ENCODE assay signal across 8 cellular contexts in the genomic region with DNA sequence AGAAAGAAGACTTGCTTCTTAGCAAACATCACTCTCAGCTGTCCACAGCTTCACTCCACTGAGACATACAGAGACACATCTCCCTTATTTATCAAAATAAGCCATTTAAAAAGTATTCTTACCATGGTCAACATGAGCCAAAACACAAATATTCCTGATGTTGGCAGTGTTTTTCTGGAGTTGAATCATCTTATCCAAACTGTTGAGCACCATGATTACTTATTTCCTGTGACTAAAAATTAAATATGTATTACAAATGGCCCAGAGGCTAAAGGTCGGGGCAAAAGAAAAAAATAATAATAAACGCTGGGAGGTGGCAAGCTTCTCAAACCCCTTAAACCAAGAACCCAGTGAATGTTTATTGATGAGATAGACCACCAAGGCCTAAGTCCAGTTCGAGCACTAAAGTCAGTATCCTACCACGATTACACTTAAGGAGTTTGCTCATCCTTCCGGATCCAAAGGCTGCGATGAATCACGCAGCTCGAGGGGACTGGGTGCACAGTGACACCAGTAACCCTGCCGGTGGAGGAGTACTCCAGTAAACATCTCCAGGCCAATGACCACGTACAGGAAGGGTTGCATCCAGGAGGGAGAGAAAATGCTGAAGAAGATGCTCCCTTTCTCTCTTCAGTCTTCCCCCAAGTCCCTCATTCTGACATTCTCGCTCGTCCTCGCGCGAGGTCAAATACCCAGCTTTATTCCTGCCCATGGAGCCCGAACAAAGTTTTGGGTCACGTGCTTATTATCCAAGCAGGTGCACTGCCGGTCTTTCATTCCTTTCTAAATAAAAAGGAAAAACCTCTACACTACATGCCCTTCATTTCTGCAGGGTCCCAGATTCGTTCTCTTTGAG. TPM values are rescaled to one million over a fixed set of nuclear protein-coding genes. Genes with fewer than 3 reads are reported as not detected.
DNase-seq lines count a peak whose midpoint lies in the region; ATAC-seq and TF ChIP-seq lines count a peak whose summit lies in the region.
"Not testable (repeated sequence)": the region's sequence is repeated elsewhere in the genome, so short reads cannot be mapped to it uniquely, and the experiment has no call there.

No MANE protein-coding gene starts in this region.

- H3K9me3 ChIP-seq in GM23248 (ENCODE audit: low read depth); stomach smooth muscle (ENCODE audit: control insufficient read depth in 2 of 2, low read length in 2 of 2): not testable (repeated sequence)

- not testable (repeated sequence) for H3K9me2 ChIP-seq in GM23248 (ENCODE audit: insufficient read depth)

- peaks cover 5 to 18% of the 10 kb centered on the region in 2 donors for H3K36me3 Mint-ChIP-seq in activated naive CD4-positive, alpha-beta T cell treated with anti-CD3 and anti-CD28 coated beads, Interleukin-2, amount 50 U/mL, for 72 hours
- H3K36me3 Mint-ChIP-seq in natural killer cell, result not testable (repeated sequence)

- POLR2A ChIA-PET in RWPE1 (lab: Yijun Ruan, JAX; ENCODE audit: low non-redundant PET), result not testable (repeated sequence)

- CTCF ChIA-PET in RWPE1 (lab: Yijun Ruan, JAX), result not testable (repeated sequence)

- WGBS in GM23248 (ENCODE audit: low coverage in 1 of 2, low lambda C conversion rate in 2 of 2, missing lambda C conversion rate in 2 of 2), 2 experiments, result 0 to 1% methylated on average over 15 to 19 of the region's 19 CpGs

- in situ Hi-C loops in GM23248 (cut with MboI), result not testable (repeated sequence)

- intact Hi-C loops in natural killer cell (cut with micrococcal nuclease), result not testable (repeated sequence)

- peak; percentile 66 for DNase-seq in ELF-1 (ENCODE audit: low read depth, low spot score)
- peak; percentile 91 for DNase-seq in GM23248
- peak; percentile 44 for DNase-seq in HS-5 (ENCODE audit: low read depth)
- DNase-seq in RWPE1 (ENCODE audit: low spot score), result peak; percentile 70
- peak; percentile 51 to 60 for DNase-seq in activated naive CD4-positive, alpha-beta T cell treated with anti-CD3 and anti-CD28 coated beads, Interleukin-2, amount 50 U/mL, for 72 hours (ENCODE audit: low spot score in 2 of 2)
- DNase-seq in foreskin melanocyte, result peak; percentile 41
- DNase-seq in natural killer cell, result peak; percentile 21

- H3K4me3 ChIP-seq in GM23248 (peak overlapping the region; percentile 87), stomach smooth muscle (ENCODE audit: low read length in 2 of 2) (peak overlapping the region; percentile 73 to 84)

- peak; percentile 45 to 73 for ATAC-seq in activated naive CD4-positive, alpha-beta T cell treated with anti-CD3 and anti-CD28 coated beads, Interleukin-2, amount 50 U/mL, for 72 hours
- peak in 1 of 3 donors; percentile 25 for ATAC-seq in natural killer cell

- TF ChIP-seq CTCF in RWPE1 (conservative IDR thresholded peaks at IDR 0.05; ENCODE audit: low read depth); natural killer cell (IDR thresholded peaks at IDR 0.05): not testable (repeated sequence)

- peaks cover 23 to 33% of the 10 kb centered on the region in 2 donors for H3K4me1 Mint-ChIP-seq in natural killer cell

- peaks cover 45% of the 10 kb centered on the region for H3K79me2 ChIP-seq in GM23248 (ENCODE audit: insufficient read depth)

- peaks cover 19% of the 10 kb centered on the region for H3F3A ChIP-seq in GM23248 (ENCODE audit: insufficient read depth)

- H3K27ac ChIP-seq in GM23248 (peak overlapping the region; percentile 82), RWPE1 (peak overlapping the region; percentile 90), stomach smooth muscle (ENCODE audit: low read length) (peak overlapping the region; percentile 37)

- peak overlapping the region; percentile 88 for H2AFZ ChIP-seq in GM23248

- H3K4me1 ChIP-seq in GM23248 (ENCODE audit: insufficient read depth), result peaks cover 20% of the 10 kb centered on the region
- H3K4me1 ChIP-seq in stomach smooth muscle (ENCODE audit: control insufficient read depth, insufficient read depth, low read length), result not testable (repeated sequence)

- H4K20me1 ChIP-seq in GM23248 (ENCODE audit: insufficient read depth), result not testable (repeated sequence)

- not testable (repeated sequence) for H3K27me3 Mint-ChIP-seq in natural killer cell (ENCODE audit: low read depth in 2 of 2)

- H3K4me2 ChIP-seq in GM23248 (ENCODE audit: unreplicated experiment), result peak overlapping the region; percentile 85

- peak overlapping the region; percentile 90 to 92 for H3K27ac Mint-ChIP-seq in activated naive CD4-positive, alpha-beta T cell treated with anti-CD3 and anti-CD28 coated beads, Interleukin-2, amount 50 U/mL, for 72 hours
- H3K27ac Mint-ChIP-seq in natural killer cell, result peak overlapping the region; percentile 85 to 94

- H3K9ac ChIP-seq in GM23248, result peak overlapping the region; percentile 78
- peak overlapping the region; percentile 52 to 65 for H3K9ac ChIP-seq in stomach smooth muscle (ENCODE audit: low read length in 2 of 2)

- H3K4me3 Mint-ChIP-seq in natural killer cell, result peak overlapping the region; percentile 93

- H3K9me3 Mint-ChIP-seq in activated naive CD4-positive, alpha-beta T cell treated with anti-CD3 and anti-CD28 coated beads, Interleukin-2, amount 50 U/mL, for 72 hours; natural killer cell: not testable (repeated sequence)

- H3K36me3 ChIP-seq in GM23248 (ENCODE audit: low read depth), result peaks cover 20% of the 10 kb centered on the region
- not testable (repeated sequence) for H3K36me3 ChIP-seq in stomach smooth muscle (ENCODE audit: control insufficient read depth in 2 of 2, insufficient read depth in 2 of 2, low read length in 2 of 2)

- H3K27me3 ChIP-seq in GM23248 (replicated peaks; ENCODE audit: insufficient read depth); stomach smooth muscle (ENCODE audit: control insufficient read depth in 1 of 2, insufficient read depth in 2 of 2, low read length in 2 of 2): not testable (repeated sequence)

RNA-seq across cellular contexts. Expression of a gene that starts 0.7 kb away (rescaled TPM):
- 28.4 and 53.7 TPM in 2 replicates for total RNA-seq in GM23248 (2014; rRNA removed; shearing (Covaris generic))
- 21.3 and 21.8 TPM in 2 replicates for polyA plus RNA-seq in GM23248 (2016; fragmentation: Nextera tagmentation; extraction: Ambion mirVana)
- 10 to 100 TPM; 19.6 to 28.9 TPM for total RNA-seq in activated naive CD4-positive, alpha-beta T cell treated with anti-CD3 and anti-CD28 coated beads, Interleukin-2, amount 50 U/mL, for 72 hours
- total RNA-seq in natural killer cell, result 10 to 100 TPM; 17.1 to 29.6 (median 20.6) TPM

RNA-seq across cellular contexts. Expression of a gene that starts 0.8 kb away (rescaled TPM):
- not detected in 2 replicates for total RNA-seq in GM23248 (2014; rRNA removed; shearing (Covaris generic))
- polyA plus RNA-seq in GM23248 (2016; fragmentation: Nextera tagmentation; extraction: Ambion mirVana), result 0.51 and 2.0 TPM in 2 replicates
- total RNA-seq in activated naive CD4-positive, alpha-beta T cell treated with anti-CD3 and anti-CD28 coated beads, Interleukin-2, amount 50 U/mL, for 72 hours, result under 1 TPM in 1 of 2 donors, not detected in 1; 0.64 TPM
- 1 to 10 TPM in 2 of 3 donors, under 1 TPM in 1; 0.83 to 6.5 (median 1.6) TPM for total RNA-seq in natural killer cell

Comparison
In these comparisons a context has a peak if more than half of its experiments do, and no peak if none do; other contexts are left out.
1. DNase-seq: peak in every context shown above with its lines; median percentile 91 in GM23248; 70 in RWPE1; 66 in ELF-1; 56 in activated naive CD4-positive, alpha-beta T cell treated with anti-CD3 and anti-CD28 coated beads, Interleukin-2, amount 50 U/mL, for 72 hours; 44 in HS-5; 41 in foreskin melanocyte; 21 in natural killer cell.
2. H3K27ac ChIP-seq: peak in every context shown above with its lines; median percentile 90 in RWPE1; 82 in GM23248; 37 in stomach smooth muscle.